ENCODE assay signal across 10 cellular contexts in the genomic region with DNA sequence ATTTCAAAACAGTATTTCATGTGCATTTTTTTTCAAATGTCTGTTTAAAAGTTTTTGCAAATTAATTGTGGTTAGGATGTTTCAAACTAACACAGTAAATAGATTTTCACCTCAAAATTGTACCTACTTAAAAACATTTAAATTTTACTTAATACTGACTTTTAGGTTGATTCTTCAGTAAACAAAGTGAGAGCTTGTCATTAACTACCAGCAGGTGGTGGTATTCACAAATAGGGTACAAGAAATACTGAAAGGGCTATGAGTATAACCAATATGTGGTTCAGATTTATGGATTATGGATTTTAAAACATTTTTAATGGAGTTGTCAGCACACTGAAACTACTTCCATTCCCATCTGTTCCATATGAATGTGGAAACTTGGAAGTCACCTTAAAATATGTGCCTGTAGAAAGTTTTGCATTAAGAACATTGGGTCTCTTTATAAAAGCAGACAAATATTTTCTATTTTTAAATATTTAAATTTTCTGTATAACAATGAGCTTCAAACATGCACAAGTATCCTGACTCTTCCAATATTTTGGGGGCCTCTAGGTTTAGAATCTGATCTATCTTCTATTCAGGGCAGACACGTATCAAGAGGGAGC.
A peak's percentile ranks its signal among the peaks of the same experiment; 100 is the strongest.
DNase-seq lines count a peak whose midpoint lies in the region; ATAC-seq and TF ChIP-seq lines count a peak whose summit lies in the region.
"Had no signal": no experiment of that assay in that cellular context is flagged by ENCODE, and none has a peak within 500 bp of the region (broad histone marks: within the 10 kb centered on the region; RNA-seq: fewer than 3 reads in every experiment).

No MANE protein-coding gene starts in this region.

- no peaks in the 10 kb centered on the region for H3K4me1 ChIP-seq in OCI-LY7 (ENCODE audit: insufficient read depth, low read length, poor library complexity, severe bottlenecking)

- no peak overlapping the region for H3K4me3 ChIP-seq in AG09309 (ENCODE audit: control insufficient read depth, low read depth, low read length)
- H3K4me3 ChIP-seq in OCI-LY7 (ENCODE audit: low read depth, low read length, poor library complexity, severe bottlenecking) = no peak overlapping the region
- no peak overlapping the region for H3K4me3 ChIP-seq in fibroblast of the aortic adventitia (ENCODE audit: low read depth, low read length)

- H3K36me3 ChIP-seq in OCI-LY7 (ENCODE audit: insufficient read depth, low read length) = no peaks in the 10 kb centered on the region

- no peak for ATAC-seq in GM18502 (IDR thresholded peaks at IDR 0.05; ENCODE audit: poor library complexity, unreplicated experiment)
- ATAC-seq in GM21825 (IDR thresholded peaks at IDR 0.05; ENCODE audit: unreplicated experiment) = no peak
- ATAC-seq: naive thymus-derived CD4-positive, alpha-beta T cell had no signal

- H3K27ac ChIP-seq in OCI-LY7 (ENCODE audit: low read depth, low read length, poor library complexity, severe bottlenecking) = no peak overlapping the region

- H3K4me2 ChIP-seq in OCI-LY7 (ENCODE audit: low read length) = no peak overlapping the region

- intact Hi-C loops in OCI-LY7 (cut with micrococcal nuclease; ENCODE audit: unreplicated experiment) = loop anchor here (1.0 to 10.0 kb wide), 2 partner anchors 32 to 332 kb away; a partner anchor contains a TSS

- H4K20me1 ChIP-seq in OCI-LY7 (ENCODE audit: insufficient read depth, low read length) = no peaks in the 10 kb centered on the region

- BruUV-seq in OCI-LY7 (replicated peaks; lab: Mats Ljungman, UMichigan) = no TSS peak

- no peaks in the 10 kb centered on the region for H3K79me2 ChIP-seq in OCI-LY7 (ENCODE audit: insufficient read depth, low read depth, low read length)

- no peak for DNase-seq in AG09309 (ENCODE audit: low read depth)
- peak; percentile 33 for DNase-seq in OCI-LY7 (ENCODE audit: low spot score)
- no peak for DNase-seq in fibroblast of the aortic adventitia (ENCODE audit: low read depth)
- no peak for DNase-seq in activated T-cell treated with anti-CD3 and anti-CD28 coated beads, Interleukin-2, amount 50 U/mL, for 1 hour
- DNase-seq in T-helper 9 cell = no peak
- DNase-seq: T1000 had no signal

- CTCF ChIA-PET in OCI-LY7 (lab: Charles Lee; ENCODE audit: unreplicated experiment) = interaction anchor here (0.8 to 1.1 kb wide), 2 partner anchors 8 to 20 kb away, joined by 3 read pairs; no protein-coding TSS in a partner anchor

- POLR2A ChIA-PET in OCI-LY7 (lab: Charles Lee) = interaction anchor here (0.6 to 0.9 kb wide), 3 partner anchors 12 to 819 kb away, joined by 3 read pairs; no protein-coding TSS in a partner anchor

- no peaks in the 10 kb centered on the region for H3K9me3 ChIP-seq in OCI-LY7 (ENCODE audit: low read length)

- no peak overlapping the region for H2AFZ ChIP-seq in OCI-LY7 (ENCODE audit: low read length)

- no peaks in the 10 kb centered on the region for H3K9me2 ChIP-seq in OCI-LY7 (ENCODE audit: insufficient read depth, low read length)

- TF ChIP-seq CTCF in AG09309 (IDR thresholded peaks at IDR 0.05; ENCODE audit: control insufficient read depth, insufficient read depth, low read depth, low read length, missing control alignments) (peak; percentile 27), GM12874 (IDR thresholded peaks at IDR 0.05; ENCODE audit: insufficient read depth, low read depth, low read length) (peak; percentile 31; the same call in 1 of the 2 replicates), OCI-LY7 (conservative IDR thresholded peaks at IDR 0.05; ENCODE audit: low read length) (peak; percentile 86), fibroblast of the aortic adventitia (IDR thresholded peaks at IDR 0.05; ENCODE audit: insufficient read depth, low read length) (peak; percentile 46)

Comparison
In these comparisons a context has a peak if more than half of its experiments do, and no peak if none do; other contexts are left out.
1. CTCF ChIP-seq: peak in every context shown above with its lines; median percentile 86 in OCI-LY7; 46 in fibroblast of the aortic adventitia; 31 in GM12874; 27 in AG09309.